In the genomic region with DNA sequence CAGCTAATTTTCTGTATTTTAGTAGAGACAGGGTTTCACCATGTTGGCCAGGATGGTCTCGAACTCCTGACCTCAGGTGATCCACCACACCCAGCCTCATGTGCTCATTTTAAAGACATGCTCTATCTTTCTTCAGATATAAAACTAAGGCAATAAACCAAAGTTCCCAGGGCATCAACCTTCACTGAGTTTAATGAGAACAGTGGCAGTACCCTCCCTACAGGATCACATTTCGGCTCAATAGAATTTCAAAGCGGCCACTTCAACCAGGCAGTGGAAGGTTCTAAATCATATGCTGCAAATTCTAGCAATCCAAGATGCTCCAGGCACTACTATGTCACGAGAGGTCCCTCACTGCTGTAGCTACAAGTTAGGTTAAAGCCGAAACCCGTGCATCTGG, we compare ENCODE assay signal across 18 cellular contexts. TPM values are rescaled to one million over a fixed set of nuclear protein-coding genes. Genes with fewer than 3 reads are reported as not detected.
A peak's percentile ranks its signal among the peaks of the same experiment; 100 is the strongest.
DNase-seq lines count a peak whose midpoint lies in the region; ATAC-seq and TF ChIP-seq lines count a peak whose summit lies in the region.
"Had no signal": no experiment of that assay in that cellular context is flagged by ENCODE, and none has a peak within 500 bp of the region (broad histone marks: within the 10 kb centered on the region; RNA-seq: fewer than 3 reads in every experiment).

No MANE protein-coding gene starts in this region.

- DNase-seq in Karpas-422 = no peak
- DNase-seq in NAMALWA (ENCODE audit: low spot score) = peak; percentile 33
- no peak for DNase-seq in endothelial cell (ENCODE audit: low spot score)
- peak; percentile 51 for DNase-seq in osteoblast (ENCODE audit: insufficient read length, low spot score, missing footprints)
- DNase-seq in immature natural killer cell = no peak
- no peak for DNase-seq in NCI-H526 treated with DMSO at 0.1 percent for 48 hours (lab: John Stamatoyannopoulos, UW)
- DNase-seq: ACHN; BE2C; C1 segment of cervical spinal cord; Caco-2; CD4-positive, CD25-positive, alpha-beta regulatory T cell; DMS79; GDM1; GM23248; HCEC 1CT had no signal

- H3K36me3 Mint-ChIP-seq in endothelial cell (ENCODE audit: low read depth, unreplicated experiment) (peaks cover 41% of the 10 kb centered on the region), immature natural killer cell (peaks cover 22 to 72% (median 42%) of the 10 kb centered on the region in 3 donors)

- H3K9me3 ChIP-seq in Karpas-422 (ENCODE audit: low read length) (no peaks in the 10 kb centered on the region), osteoblast (ENCODE audit: low read depth, low read length) (no peaks in the 10 kb centered on the region)
- H3K9me3 ChIP-seq: BE2C, Caco-2 had no signal

- H3K4me1 Mint-ChIP-seq in endothelial cell (ENCODE audit: unreplicated experiment) (no peaks in the 10 kb centered on the region), immature natural killer cell (no peaks in the 10 kb centered on the region)
- H3K4me1 Mint-ChIP-seq: CD4-positive, CD25-positive, alpha-beta regulatory T cell had no signal

- H3K27me3 Mint-ChIP-seq in endothelial cell (ENCODE audit: unreplicated experiment) (no peaks in the 10 kb centered on the region), immature natural killer cell (ENCODE audit: low read depth in 3 of 3) (peaks cover 0 to 3% (median 2%) of the 10 kb centered on the region in 3 donors)
- H3K27me3 Mint-ChIP-seq: CD4-positive, CD25-positive, alpha-beta regulatory T cell; IgD-negative memory B cell had no signal

- no peak for TF ChIP-seq CTCF in endothelial cell (IDR thresholded peaks at IDR 0.05; ENCODE audit: unreplicated experiment)
- TF ChIP-seq CTCF in osteoblast (IDR thresholded peaks at IDR 0.05; ENCODE audit: extremely low read depth, low read depth, low read length) = no peak

- H3K27me3 ChIP-seq in Karpas-422 (ENCODE audit: low read length) = no peaks in the 10 kb centered on the region
- H3K27me3 ChIP-seq in osteoblast (ENCODE audit: insufficient read depth, low read length) = no peaks in the 10 kb centered on the region
- H3K27me3 ChIP-seq: BE2C had no signal

- H3K36me3 ChIP-seq in Karpas-422 (ENCODE audit: insufficient read depth, low read length) (peaks cover 88% of the 10 kb centered on the region), osteoblast (ENCODE audit: insufficient read depth, low read length) (peaks cover 71% of the 10 kb centered on the region)

- H3K27ac Mint-ChIP-seq in endothelial cell (ENCODE audit: unreplicated experiment) (no peak overlapping the region), immature natural killer cell (no peak overlapping the region)

- H3K9ac ChIP-seq in Karpas-422 (ENCODE audit: low read length) = no peak overlapping the region
- H3K9ac ChIP-seq: GM23248 had no signal

- H3K4me3 ChIP-seq in Karpas-422 (ENCODE audit: low read length) = no peak overlapping the region
- no peak overlapping the region for H3K4me3 ChIP-seq in osteoblast (ENCODE audit: insufficient read depth, low read length)
- H3K4me3 ChIP-seq: GM23248 had no signal

- no peak for ATAC-seq in HG02678 (IDR thresholded peaks at IDR 0.05; ENCODE audit: unreplicated experiment)
- ATAC-seq: HepG2 had no signal

- H3K9me3 Mint-ChIP-seq in endothelial cell (ENCODE audit: unreplicated experiment) (no peaks in the 10 kb centered on the region), immature natural killer cell (no peaks in the 10 kb centered on the region)
- H3K9me3 Mint-ChIP-seq: CD4-positive, CD25-positive, alpha-beta regulatory T cell; IgD-negative memory B cell had no signal

- peaks cover 78% of the 10 kb centered on the region for H3K4me1 ChIP-seq in Karpas-422 (ENCODE audit: low read length)
- H3K4me1 ChIP-seq in osteoblast (ENCODE audit: insufficient read depth, low read length) = no peaks in the 10 kb centered on the region
- H3K4me1 ChIP-seq: Caco-2 had no signal

- H3K27ac ChIP-seq in Karpas-422 (ENCODE audit: low read length) = peak overlapping the region; percentile 99
- no peak overlapping the region for H3K27ac ChIP-seq in osteoblast (ENCODE audit: low read depth, low read length)
- H3K27ac ChIP-seq: GM23248 had no signal

- H2AFZ ChIP-seq in Karpas-422 (ENCODE audit: low read length) = no peak overlapping the region
- no peak overlapping the region for H2AFZ ChIP-seq in osteoblast (ENCODE audit: low read length)
- H2AFZ ChIP-seq: GM23248 had no signal

- no peak overlapping the region for H3K4me2 ChIP-seq in Karpas-422 (ENCODE audit: low read depth, low read length, poor library complexity, severe bottlenecking)
- no peak overlapping the region for H3K4me2 ChIP-seq in osteoblast (ENCODE audit: insufficient read depth, low read length)

- H3K79me2 ChIP-seq in Karpas-422 (ENCODE audit: low read length) = no peaks in the 10 kb centered on the region; the same call in 1 of the 2 replicates
- no peaks in the 10 kb centered on the region for H3K79me2 ChIP-seq in osteoblast (ENCODE audit: insufficient read depth, low read length)

- H4K20me1 ChIP-seq in Karpas-422 (ENCODE audit: insufficient read depth, low read depth, low read length) (no peaks in the 10 kb centered on the region), osteoblast (ENCODE audit: insufficient read depth, low read length) (no peaks in the 10 kb centered on the region)

- H3K9me2 ChIP-seq in Karpas-422 (replicated peaks; ENCODE audit: insufficient read depth, low read length) = no peaks in the 10 kb centered on the region

- H3K4me3 Mint-ChIP-seq in endothelial cell (ENCODE audit: unreplicated experiment) (peak overlapping the region; percentile 51), immature natural killer cell (no peak overlapping the region)
- H3K4me3 Mint-ChIP-seq: CD4-positive, CD25-positive, alpha-beta regulatory T cell; IgD-negative memory B cell had no signal

RNA-seq across cellular contexts. Expression of gene PARP1, which starts 45.5 kb away (rescaled TPM):
- 298 and 586 TPM in 2 replicates for total RNA-seq in Karpas-422 (2014; rRNA removed; shearing (Covaris generic); ENCODE audit: low replicate concordance)
- total RNA-seq in endothelial cell (ENCODE audit: unreplicated experiment) (131 TPM), osteoblast (38.6 and 51.0 TPM in 2 replicates)
- polyA plus RNA-seq in immature natural killer cell = 100 to 1,000 TPM in 1 of 3 donors, 10 to 100 TPM in 2; 36.7 to 130 (median 63.2) TPM

RNA-seq across cellular contexts. Expression of gene LIN9, which starts 53.4 kb away (rescaled TPM):
- 7.8 and 22.0 TPM in 2 replicates for total RNA-seq in Karpas-422 (2014; rRNA removed; shearing (Covaris generic); ENCODE audit: low replicate concordance)
- total RNA-seq in endothelial cell (ENCODE audit: unreplicated experiment) (4.6 TPM), osteoblast (2.5 and 3.2 TPM in 2 replicates)
- 1 to 10 TPM in 2 of 3 donors, under 1 TPM in 1; 0.94 to 3.1 (median 1.8) TPM for polyA plus RNA-seq in immature natural killer cell

Comparison
In these comparisons a context has a peak if more than half of its experiments do, and no peak if none do; other contexts are left out.
1. DNase-seq: peak in NAMALWA (single experiment) and osteoblast (single experiment); none in Karpas-422 (single experiment), endothelial cell (single experiment), immature natural killer cell (0 of 3) and NCI-H526 treated with DMSO at 0.1 percent for 48 hours (single experiment).